12 cellular contexts compared by ENCODE assay signal in the genomic region with DNA sequence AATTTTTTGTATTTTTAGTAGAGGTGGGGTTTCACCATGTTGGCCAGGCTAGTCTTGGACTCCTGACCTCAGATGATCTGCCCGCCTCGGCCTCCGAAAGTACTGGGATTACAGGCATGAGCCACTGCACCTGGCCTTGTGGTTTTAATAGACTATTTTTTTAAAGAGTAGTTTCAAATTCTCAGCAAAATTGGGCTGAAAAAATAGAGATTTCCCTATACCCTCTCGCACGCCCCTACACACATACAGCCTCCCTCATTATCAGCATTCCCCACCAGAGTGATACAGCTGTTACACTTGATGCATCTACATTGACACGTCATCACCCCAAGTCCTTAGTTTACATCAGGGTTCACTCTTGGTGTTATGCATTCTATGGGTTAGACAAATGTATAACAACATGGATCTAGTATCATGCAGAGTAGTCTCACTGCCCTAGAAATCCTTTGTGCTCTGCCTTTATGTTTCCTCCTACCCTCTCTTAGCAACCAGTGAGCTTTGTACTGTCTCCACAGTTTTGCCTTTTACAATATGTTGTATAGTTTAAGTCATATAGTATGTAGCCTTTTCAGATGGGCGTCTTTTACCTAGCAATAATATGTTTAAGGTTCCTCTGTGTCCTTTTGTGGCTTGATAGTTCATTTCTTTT.
DNase-seq lines count a peak whose midpoint lies in the region; ATAC-seq and TF ChIP-seq lines count a peak whose summit lies in the region.
"Had no signal": no experiment of that assay in that cellular context is flagged by ENCODE, and none has a peak within 500 bp of the region (broad histone marks: within the 10 kb centered on the region; RNA-seq: fewer than 3 reads in every experiment).

No MANE protein-coding gene starts in this region.

- H3K4me1 ChIP-seq in hepatocyte (ENCODE audit: insufficient read depth) (no peaks in the 10 kb centered on the region), Karpas-422 (ENCODE audit: low read length) (no peaks in the 10 kb centered on the region), Peyer's patch (peaks cover 0 to 9% (median 2%) of the 10 kb centered on the region in 4 donors)

- intact Hi-C loops in Right ventricle myocardium inferior (cut with DNase I): no loop called here

- H2AFZ ChIP-seq in hepatocyte: no peak overlapping the region
- H2AFZ ChIP-seq in Karpas-422 (ENCODE audit: low read length): no peak overlapping the region

- WGBS in hepatocyte (ENCODE audit: low lambda C conversion rate, missing lambda C conversion rate): 87% methylated on average over 7 of the region's 7 CpGs

- H3K9me2 ChIP-seq in hepatocyte (replicated peaks; ENCODE audit: insufficient read depth) (no peaks in the 10 kb centered on the region), Karpas-422 (replicated peaks; ENCODE audit: insufficient read depth, low read length) (no peaks in the 10 kb centered on the region)

- ATAC-seq in GM18868 (IDR thresholded peaks at IDR 0.05; ENCODE audit: unreplicated experiment) (peak; percentile 83), GM21723 (IDR thresholded peaks at IDR 0.05; ENCODE audit: unreplicated experiment) (peak; percentile 80), HG03108 (IDR thresholded peaks at IDR 0.05; ENCODE audit: unreplicated experiment) (peak; percentile 54), Right ventricle myocardium inferior (no peak)
- ATAC-seq: SK-N-SH treated with all-trans-retinoic acid at 6 μM for 48 hours had no signal

- peak; percentile 29 for DNase-seq in hepatocyte (ENCODE audit: low spot score)
- DNase-seq in NCI-H446 (lab: John Stamatoyannopoulos, UW): no peak
- DNase-seq in Karpas-422: no peak
- DNase-seq in Peyer's patch: no peak
- no peak for DNase-seq in Right ventricle myocardium inferior (ENCODE audit: missing footprints)
- DNase-seq: brain microvascular endothelial cell; CD4-positive, CD25-positive, alpha-beta regulatory T cell had no signal

- H4K20me1 ChIP-seq in hepatocyte (ENCODE audit: insufficient read depth, poor library complexity, severe bottlenecking) (peaks cover 33% of the 10 kb centered on the region), Karpas-422 (ENCODE audit: insufficient read depth, low read depth, low read length) (peaks cover 9% of the 10 kb centered on the region; the same call in 1 of the 2 replicates)

- H3K36me3 ChIP-seq in hepatocyte (replicated peaks; ENCODE audit: insufficient read depth, low read depth) (no peaks in the 10 kb centered on the region), Karpas-422 (ENCODE audit: insufficient read depth, low read length) (no peaks in the 10 kb centered on the region), Peyer's patch (no peaks in the 10 kb centered on the region)
- H3K36me3 ChIP-seq: brain microvascular endothelial cell, tibial nerve had no signal

- no peak for TF ChIP-seq CTCF in hepatocyte (IDR thresholded peaks at IDR 0.05; ENCODE audit: poor library complexity)
- no peak for TF ChIP-seq CTCF in Peyer's patch (IDR thresholded peaks at IDR 0.05)

- H3K27me3 ChIP-seq in hepatocyte (no peaks in the 10 kb centered on the region), Karpas-422 (ENCODE audit: low read length) (no peaks in the 10 kb centered on the region), Peyer's patch (no peaks in the 10 kb centered on the region)
- H3K27me3 ChIP-seq: brain microvascular endothelial cell, tibial nerve had no signal

- TF ChIP-seq POLR2A in Peyer's patch (IDR thresholded peaks at IDR 0.05): no peak

- H3K9ac ChIP-seq in Karpas-422 (ENCODE audit: low read length): no peak overlapping the region

- H3K9me3 ChIP-seq in hepatocyte (ENCODE audit: low read depth): no peaks in the 10 kb centered on the region
- no peaks in the 10 kb centered on the region for H3K9me3 ChIP-seq in Karpas-422 (ENCODE audit: low read length)
- no peaks in the 10 kb centered on the region for H3K9me3 ChIP-seq in Peyer's patch
- H3K9me3 ChIP-seq: tibial nerve had no signal

- peak overlapping the region; percentile 64 for H3K27ac ChIP-seq in hepatocyte
- H3K27ac ChIP-seq in Karpas-422 (ENCODE audit: low read length): no peak overlapping the region
- H3K27ac ChIP-seq in Peyer's patch: peak overlapping the region in 2 of 4 donors; percentile 2 to 17
- H3K27ac ChIP-seq: brain microvascular endothelial cell, tibial nerve had no signal

- H3K79me2 ChIP-seq in hepatocyte (peaks cover 99% of the 10 kb centered on the region), Karpas-422 (ENCODE audit: low read length) (no peaks in the 10 kb centered on the region)

- H3K4me3 ChIP-seq in hepatocyte (no peak overlapping the region), Karpas-422 (ENCODE audit: low read length) (no peak overlapping the region), Peyer's patch (no peak overlapping the region)
- H3K4me3 ChIP-seq: tibial nerve had no signal

- peak overlapping the region; percentile 45 for H3K4me2 ChIP-seq in hepatocyte
- no peak overlapping the region for H3K4me2 ChIP-seq in Karpas-422 (ENCODE audit: low read depth, low read length, poor library complexity, severe bottlenecking)
